8 cellular contexts compared by ENCODE assay signal in the genomic region with DNA sequence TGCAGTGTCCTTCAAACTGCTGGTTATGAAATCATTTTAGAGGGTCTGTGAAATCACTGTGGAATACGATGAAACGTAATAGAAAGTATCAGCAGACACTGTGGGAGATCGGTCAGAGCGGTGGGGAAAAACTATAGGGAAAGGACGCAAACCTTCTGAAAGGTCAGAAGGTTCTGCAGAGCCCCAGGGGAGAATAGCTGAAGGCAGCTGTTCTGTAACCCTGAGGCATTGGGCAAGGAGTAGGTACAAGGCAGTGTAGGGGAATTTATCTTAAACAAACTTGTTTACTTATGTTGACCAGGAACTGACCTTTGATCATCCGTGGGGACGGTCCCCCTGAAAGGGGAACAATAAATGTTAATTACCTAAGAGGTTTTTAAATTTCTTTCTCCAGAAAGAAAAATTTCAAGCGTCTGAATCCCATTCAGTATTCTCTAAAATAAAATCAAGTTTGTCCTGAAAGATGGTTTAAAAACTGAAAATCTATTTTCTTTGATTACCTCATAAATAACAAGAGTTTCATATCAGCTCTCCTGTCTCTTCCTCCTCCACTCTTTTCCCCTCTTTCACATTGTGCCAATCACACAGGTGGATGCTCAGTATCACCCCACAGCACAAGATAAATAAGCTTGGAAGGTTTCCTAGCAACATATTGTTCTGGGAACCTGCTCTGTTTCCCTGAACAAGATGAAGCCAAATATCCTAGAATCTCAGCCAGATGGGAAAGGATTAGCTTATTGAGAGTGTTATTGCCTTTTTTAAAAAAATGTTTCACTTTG. TPM values are rescaled to one million over a fixed set of nuclear protein-coding genes. Genes with fewer than 3 reads are reported as not detected.
DNase-seq lines count a peak whose midpoint lies in the region; ATAC-seq, FAIRE-seq and TF ChIP-seq lines count a peak whose summit lies in the region.

No MANE protein-coding gene starts in this region.

- H3K27me3 ChIP-seq in gastroesophageal sphincter = no peaks in the 10 kb centered on the region

- H3K4me3 ChIP-seq in gastroesophageal sphincter = no peak overlapping the region

- TF ChIP-seq CTCF in D721Med (IDR thresholded peaks at IDR 0.05; ENCODE audit: insufficient read depth, missing control alignments) = no peak
- no peak for TF ChIP-seq CTCF in gastroesophageal sphincter (IDR thresholded peaks at IDR 0.05)

- TF ChIP-seq POLR2A in gastroesophageal sphincter (IDR thresholded peaks at IDR 0.05) = no peak

- no peaks in the 10 kb centered on the region for H3K36me3 ChIP-seq in gastroesophageal sphincter

- TF ChIP-seq EP300 in gastroesophageal sphincter (IDR thresholded peaks at IDR 0.05) = no peak

- FAIRE-seq in D721Med (lab: Jason Lieb, UNC) = peak; percentile 92

- peak overlapping the region in 3 of 4 donors; percentile 39 to 52 (median 46) for H3K27ac ChIP-seq in gastroesophageal sphincter

- peaks cover 4 to 21% (median 11%) of the 10 kb centered on the region in 3 donors for H3K4me1 ChIP-seq in gastroesophageal sphincter

- ATAC-seq in HG02571 (IDR thresholded peaks at IDR 0.05; ENCODE audit: unreplicated experiment) (peak; percentile 64), gastroesophageal sphincter (no peak), GM21360 (IDR thresholded peaks at IDR 0.05; ENCODE audit: unreplicated experiment) (no peak)

- no peaks in the 10 kb centered on the region for H3K9me3 ChIP-seq in gastroesophageal sphincter

- WGBS in gastroesophageal sphincter (ENCODE audit: low coverage in 1 of 2), 2 donors = 30 to 54% methylated on average over 3 to 8 of the region's 8 CpGs

- no peak for DNase-seq in D721Med (ENCODE audit: insufficient read length, low spot score)
- DNase-seq in NCI-H2107 (lab: John Stamatoyannopoulos, UW) = peak; percentile 78
- DNase-seq in SIG-M5 treated with dmso at 0.1 percent for 504 hours (lab: John Stamatoyannopoulos, UW; ENCODE audit: unreplicated experiment) = no peak
- DNase-seq in HCEC 1CT = no peak
- no peak for DNase-seq in stimulated activated CD4-positive, alpha-beta T cell treated with anti-CD3 and anti-CD28 coated beads, Interleukin-4, amount 100 ng/mL, for 4 hours

RNA-seq across cellular contexts. Expression of gene CACYBP, which starts 45.9 kb away (rescaled TPM):
- total RNA-seq in gastroesophageal sphincter = 100 to 1,000 TPM in 2 of 4 donors, 10 to 100 TPM in 2; 52.5 to 261 (median 117) TPM
